8 cellular contexts compared by ENCODE assay signal in the genomic region with DNA sequence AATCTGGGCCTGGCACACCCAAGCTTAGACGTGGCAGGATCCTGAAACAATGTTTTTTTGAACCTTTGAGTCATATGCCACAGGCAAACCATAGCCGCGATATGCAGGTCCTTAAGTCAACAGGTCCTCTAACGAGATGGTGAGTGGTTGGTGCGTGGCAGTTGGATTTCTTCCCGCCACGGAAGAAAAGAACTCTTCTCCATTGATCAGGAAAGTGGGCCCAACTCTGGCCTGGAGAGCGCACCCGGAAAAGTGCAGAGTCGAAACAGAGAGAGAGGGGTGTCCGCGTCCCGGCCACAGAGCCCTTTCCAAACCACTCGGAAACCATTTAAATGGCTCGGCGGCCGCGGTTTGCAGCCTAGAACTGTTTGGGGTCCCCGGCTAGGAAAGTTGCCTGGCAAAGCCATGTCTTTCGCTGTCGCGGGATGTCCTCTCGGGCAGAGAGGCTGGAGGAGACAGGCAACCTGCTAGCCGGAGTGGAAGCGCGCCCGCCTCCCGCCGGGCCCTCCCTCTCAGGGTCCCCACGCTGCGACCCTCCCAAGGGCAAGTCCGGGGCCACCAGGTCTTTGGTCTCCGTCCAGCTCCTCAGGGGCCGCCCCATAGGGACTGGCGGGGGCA. TPM values are rescaled to one million over a fixed set of nuclear protein-coding genes. Genes with fewer than 3 reads are reported as not detected.
A peak's percentile ranks its signal among the peaks of the same experiment; 100 is the strongest.
DNase-seq lines count a peak whose midpoint lies in the region; ATAC-seq and TF ChIP-seq lines count a peak whose summit lies in the region.

No MANE protein-coding gene starts in this region.

- H3K27me3 Mint-ChIP-seq in T-cell: peaks cover 24 to 36% of the 10 kb centered on the region in 2 donors
- peaks cover 71% of the 10 kb centered on the region for H3K27me3 Mint-ChIP-seq in nephron progenitor cell (ENCODE audit: low read depth, poor library complexity)

- H3K79me2 ChIP-seq in OCI-LY7 (ENCODE audit: insufficient read depth, low read depth, low read length): no peaks in the 10 kb centered on the region

- BruUV-seq in OCI-LY7 (replicated peaks; lab: Mats Ljungman, UMichigan): no TSS peak

- H3K4me1 Mint-ChIP-seq in T-cell (peaks cover 15 to 25% (median 19%) of the 10 kb centered on the region in 3 donors), nephron progenitor cell (peaks cover 10% of the 10 kb centered on the region)

- CTCF ChIA-PET in T-cell (lab: Charles Lee): interaction anchor here in 1 of 2 donors (1.3 kb wide), 1 partner anchor 81 kb away, joined by 11 read pairs; no protein-coding TSS in a partner anchor
- CTCF ChIA-PET in OCI-LY7 (lab: Charles Lee; ENCODE audit: unreplicated experiment): no interaction called here

- H3K4me3 ChIP-seq in HFF-Myc (replicated peaks; ENCODE audit: low read depth, low read length): peak overlapping the region; percentile 49
- H3K4me3 ChIP-seq in OCI-LY7 (ENCODE audit: low read depth, low read length, poor library complexity, severe bottlenecking): no peak overlapping the region

- H3K4me3 Mint-ChIP-seq in T-cell: peak overlapping the region; percentile 75 to 89 (median 83)
- peak overlapping the region; percentile 89 for H3K4me3 Mint-ChIP-seq in nephron progenitor cell

- no peak overlapping the region for H3K27ac ChIP-seq in OCI-LY7 (ENCODE audit: low read depth, low read length, poor library complexity, severe bottlenecking)

- H3K27ac Mint-ChIP-seq in T-cell (peak overlapping the region in 1 of 2 donors; percentile 79), nephron progenitor cell (no peak overlapping the region)

- no peak overlapping the region for H3K4me2 ChIP-seq in OCI-LY7 (ENCODE audit: low read length)

- ATAC-seq in T-cell (replicated peaks in 1 of 4) (peak in 1 of 4 experiments; percentile 6), esophagus mucosa (peak; percentile 84), HG02938 (IDR thresholded peaks at IDR 0.05; ENCODE audit: unreplicated experiment) (no peak)

- no peaks in the 10 kb centered on the region for H3K9me3 ChIP-seq in OCI-LY7 (ENCODE audit: low read length)

- DNase-seq in GM10266 (ENCODE audit: extremely low spot score): peak; percentile 28
- DNase-seq in HFF-Myc (ENCODE audit: extremely low read depth, low read depth): no peak
- DNase-seq in T-cell: peak in 5 of 34 experiments; percentile 1 to 3 (median 1)
- peak; percentile 35 for DNase-seq in nephron progenitor cell
- no peak for DNase-seq in stimulated activated naive CD4-positive, alpha-beta T cell treated with Interleukin-2 at 50 U/mL for 16 hours (lab: John Stamatoyannopoulos, UW)
- no peak for DNase-seq in OCI-LY7 (ENCODE audit: low spot score)

- H2AFZ ChIP-seq in OCI-LY7 (ENCODE audit: low read length): no peak overlapping the region

- POLR2A ChIA-PET in T-cell (lab: Charles Lee): no interaction called here
- POLR2A ChIA-PET in OCI-LY7 (lab: Charles Lee): no interaction called here

- no peaks in the 10 kb centered on the region for H3K4me1 ChIP-seq in OCI-LY7 (ENCODE audit: insufficient read depth, low read length, poor library complexity, severe bottlenecking)

- H3K9me3 Mint-ChIP-seq in T-cell (no peaks in the 10 kb centered on the region), nephron progenitor cell (no peaks in the 10 kb centered on the region)

- H4K20me1 ChIP-seq in OCI-LY7 (ENCODE audit: insufficient read depth, low read length): no peaks in the 10 kb centered on the region

- no peaks in the 10 kb centered on the region for H3K36me3 ChIP-seq in OCI-LY7 (ENCODE audit: insufficient read depth, low read length)

- H3K36me3 Mint-ChIP-seq in T-cell: no peaks in the 10 kb centered on the region
- H3K36me3 Mint-ChIP-seq in nephron progenitor cell (ENCODE audit: low read depth): no peaks in the 10 kb centered on the region

- H3K9me2 ChIP-seq in OCI-LY7 (ENCODE audit: insufficient read depth, low read length): no peaks in the 10 kb centered on the region

- no peak for TF ChIP-seq CTCF in GM10266 (IDR thresholded peaks at IDR 0.05; ENCODE audit: control insufficient read depth, insufficient read depth, low read depth, missing control alignments)
- TF ChIP-seq CTCF in HFF-Myc (IDR thresholded peaks at IDR 0.05; ENCODE audit: low read depth, low read length, missing control alignments): no peak
- no peak for TF ChIP-seq CTCF in nephron progenitor cell (IDR thresholded peaks at IDR 0.05)
- no peak for TF ChIP-seq CTCF in OCI-LY7 (conservative IDR thresholded peaks at IDR 0.05; ENCODE audit: low read length)

- intact Hi-C loops in OCI-LY7 (cut with micrococcal nuclease; ENCODE audit: unreplicated experiment): no loop called here

RNA-seq across cellular contexts. Expression of a gene that starts 0.8 kb away (rescaled TPM):
- total RNA-seq in T-cell (1 to 10 TPM; 2.8 to 9.7 (median 5.5) TPM), esophagus mucosa (40.0 TPM), OCI-LY7 (2022) (2.6 and 3.6 TPM in 2 replicates)
- total RNA-seq in OCI-LY7 (2014; rRNA removed; shearing (Covaris generic)): 0.44 TPM in 1 of 2 replicates, not detected in the other

Comparison
In these comparisons a context has a peak if more than half of its experiments do, and no peak if none do; other contexts are left out.
1. DNase-seq: peak in GM10266 (single experiment) and nephron progenitor cell (single experiment); none in HFF-Myc (single experiment), stimulated activated naive CD4-positive, alpha-beta T cell treated with Interleukin-2 at 50 U/mL for 16 hours (single experiment) and OCI-LY7 (single experiment).